ENCODE assay signal across 8 cellular contexts in genomic region chr10:103458720-103459119, GRCh38. TPM values are rescaled to one million over a fixed set of nuclear protein-coding genes. Genes with fewer than 3 reads are reported as not detected.
DNase-seq lines count a peak whose midpoint lies in the region; ATAC-seq, FAIRE-seq and TF ChIP-seq lines count a peak whose summit lies in the region.

TSS of gene CALHM1 (minus strand) at chr10:103458900. CDS start at chr10:103458751, 149 bp downstream.

- H3K36me3 Mint-ChIP-seq in activated B cell treated with CpG ODN at 0.5 μM for 24 hours (ENCODE audit: low read depth) = no peaks in the 10 kb centered on the region

- H2AFZ ChIP-seq in HepG2 (ENCODE audit: low read length) = no peak within 1 kb of the TSS

- no peaks in the 10 kb centered on the region for H3K79me2 ChIP-seq in HepG2 (ENCODE audit: insufficient read depth, low read length)

- peaks cover 12% of the 10 kb centered on the region for H3K4me1 Mint-ChIP-seq in activated B cell treated with CpG ODN at 0.5 μM for 24 hours

- TF ChIP-seq CTCF in HepG2 (CRISPR knock-in tag; IDR thresholded peaks at IDR 0.05) = no peak
- no peak for TF ChIP-seq CTCF in right lobe of liver (IDR thresholded peaks at IDR 0.05)
- no peak for TF ChIP-seq CTCF in activated B cell treated with CpG ODN at 0.5 μM for 24 hours (IDR thresholded peaks at IDR 0.05)
- TF ChIP-seq CTCF in ovary (IDR thresholded peaks at IDR 0.05) = no peak

- H3K9ac ChIP-seq in HepG2 (ENCODE audit: insufficient read depth, low read depth, low read length) = no peak within 1 kb of the TSS

- no peak within 1 kb of the TSS for H3K27ac Mint-ChIP-seq in activated B cell treated with CpG ODN at 0.5 μM for 24 hours

- H4K20me1 ChIP-seq in HepG2 (ENCODE audit: insufficient read depth, low read length) = no peaks in the 10 kb centered on the region

- ATAC-seq in HepG2 (peak; percentile 55), right lobe of liver (no peak), HG03342 (IDR thresholded peaks at IDR 0.05; ENCODE audit: unreplicated experiment) (peak; percentile 66), activated B cell treated with CpG ODN at 0.5 μM for 24 hours (ENCODE audit: low read depth) (peak; percentile 77), HG02840 (IDR thresholded peaks at IDR 0.05; ENCODE audit: low FRiP score, unreplicated experiment) (no peak)

- TF ChIP-seq RAD21 in HepG2 (CRISPR knock-in tag; IDR thresholded peaks at IDR 0.05) = no peak

- no peak within 1 kb of the TSS for H3K4me3 ChIP-seq in HepG2 (replicated peaks in 1 of 3; ENCODE audit: insufficient read depth in 1 of 3, low read depth in 2 of 3, low read length in 3 of 3)
- no peak within 1 kb of the TSS for H3K4me3 ChIP-seq in right lobe of liver
- H3K4me3 ChIP-seq in ovary = no peak within 1 kb of the TSS

- CTCF ChIA-PET in HepG2 (lab: Yijun Ruan, JAX; ENCODE audit: low intra/inter-chr PET ratio, low total read pairs) = no interaction called here
- CTCF ChIA-PET in activated B cell treated with CpG ODN at 0.5 μM for 24 hours (lab: Charles Lee) = interaction anchor here (0.9 kb wide), 1 partner anchor 27 kb away, joined by 3 read pairs; no protein-coding TSS in a partner anchor

- H3K27me3 ChIP-seq in HepG2 (ENCODE audit: control insufficient read depth in 1 of 2, insufficient read depth in 2 of 2, low read length in 2 of 2) = peaks cover 1 to 18% of the 10 kb centered on the region in 2 experiments; a peak in 3 of 5 replicates
- H3K27me3 ChIP-seq in right lobe of liver = no peaks in the 10 kb centered on the region
- no peaks in the 10 kb centered on the region for H3K27me3 ChIP-seq in ovary

- H3K4me1 ChIP-seq in HepG2 (ENCODE audit: insufficient read depth, low read length) = peaks cover 20% of the 10 kb centered on the region
- H3K4me1 ChIP-seq in right lobe of liver = no peaks in the 10 kb centered on the region
- H3K4me1 ChIP-seq in ovary (ENCODE audit: insufficient read depth) = no peaks in the 10 kb centered on the region

- H3K4me3 Mint-ChIP-seq in activated B cell treated with CpG ODN at 0.5 μM for 24 hours = no peak within 1 kb of the TSS

- in situ Hi-C loops in HepG2 (cut with HindIII; ENCODE audit: extremely low pct_ligation_motif_present, low pct_unique_long_range_greater_than_20kb) = no loop called here

- BruUV-seq in HepG2 (replicated peaks; lab: Mats Ljungman, UMichigan) = no TSS peak

- no peak within 1 kb of the TSS for H3K4me2 ChIP-seq in HepG2 (ENCODE audit: low read depth, low read length)

- TF ChIP-seq POLR2A in HepG2 (IDR thresholded peaks at IDR 0.05; ENCODE audit: insufficient read depth in 1 of 2, low read depth in 2 of 2, low read length in 2 of 2) (no peak), right lobe of liver (IDR thresholded peaks at IDR 0.05) (no peak), ovary (IDR thresholded peaks at IDR 0.05) (no peak)

- H3K27ac ChIP-seq in HepG2 (ENCODE audit: extremely low read length, insufficient read depth, low read length) (no peak within 1 kb of the TSS), right lobe of liver (no peak within 1 kb of the TSS), ovary (no peak within 1 kb of the TSS)

- H3K9me3 Mint-ChIP-seq in activated B cell treated with CpG ODN at 0.5 μM for 24 hours = no peaks in the 10 kb centered on the region

- DNase-seq in HepG2 (ENCODE audit: low spot score) (no peak), right lobe of liver (no peak), activated B cell treated with CpG ODN at 0.5 μM for 24 hours (no peak), KG1 (lab: John Stamatoyannopoulos, UW) (no peak), ovary (no peak)
- DNase-seq in activated CD4-positive, CD25-positive, alpha-beta regulatory T cell treated with anti-CD3 and anti-CD28 coated beads, Interleukin-2, amount 50 U/mL, for 72 hours = no peak

- no peaks in the 10 kb centered on the region for H3K36me3 ChIP-seq in HepG2 (replicated peaks in 1 of 2; ENCODE audit: control insufficient read depth in 1 of 2, insufficient read depth in 2 of 2, low read length in 2 of 2)
- no peaks in the 10 kb centered on the region for H3K36me3 ChIP-seq in right lobe of liver
- H3K36me3 ChIP-seq in ovary = no peaks in the 10 kb centered on the region

- H3K27me3 Mint-ChIP-seq in activated B cell treated with CpG ODN at 0.5 μM for 24 hours = peaks cover 2% of the 10 kb centered on the region

- no peak for TF ChIP-seq EP300 in HepG2 (IDR thresholded peaks at IDR 0.05; ENCODE audit: low read depth in 2 of 2, low read length in 2 of 2)
- no peak for TF ChIP-seq EP300 in HepG2 (CRISPR knock-in tag; IDR thresholded peaks at IDR 0.05; ENCODE audit: borderline replicate concordance)
- TF ChIP-seq EP300 in ovary (IDR thresholded peaks at IDR 0.05) = no peak

- intact Hi-C loops in HepG2 (cut with micrococcal nuclease; ENCODE audit: unreplicated experiment) (no loop called here), right lobe of liver (cut with DNase I) (no loop called here), activated B cell treated with CpG ODN at 0.5 μM for 24 hours (cut with micrococcal nuclease) (no loop called here), ovary (cut with DNase I) (no loop called here)

- FAIRE-seq in HepG2 (lab: Jason Lieb, UNC) = no peak

- POLR2A ChIA-PET in HepG2 (lab: Yijun Ruan, JAX) = no interaction called here
- POLR2A ChIA-PET in activated B cell treated with CpG ODN at 0.5 μM for 24 hours (lab: Charles Lee) = interaction anchor here (1.4 kb wide), 1 partner anchor 9 kb away, joined by 4 read pairs; no protein-coding TSS in a partner anchor

- 4% methylated on average over 4 of the region's 9 CpGs for WGBS in HepG2 (ENCODE audit: low lambda C conversion rate)
- no CpG with 5 or more reads among the region's 9 CpGs for WGBS in right lobe of liver (ENCODE audit: insufficient coverage, low coverage, low lambda C conversion rate, missing lambda C conversion rate)
- 73 to 80% (median 75%) methylated on average over 8 to 9 of the region's 9 CpGs for WGBS in ovary, 3 donors

- H3K9me3 ChIP-seq in HepG2 (ENCODE audit: low read length) (no peaks in the 10 kb centered on the region), right lobe of liver (no peaks in the 10 kb centered on the region), ovary (no peaks in the 10 kb centered on the region)

TF ChIP-seq in HepG2, 621 proteins besides CTCF, POLR2A, EP300 and RAD21 (continues in another document):
- no peak for TF ChIP-seq AKAP8 (CRISPR knock-in tag; IDR thresholded peaks at IDR 0.05)
- TF ChIP-seq KMT2B (CRISPR knock-in tag; IDR thresholded peaks at IDR 0.05) = no peak
- no peak for TF ChIP-seq SP140L (CRISPR knock-in tag; IDR thresholded peaks at IDR 0.05; ENCODE audit: borderline replicate concordance)
- TF ChIP-seq E2F5 (CRISPR knock-in tag; conservative IDR thresholded peaks at IDR 0.05) = no peak
- no peak for TF ChIP-seq RBAK (CRISPR knock-in tag; IDR thresholded peaks at IDR 0.05)
- TF ChIP-seq TFAP4 (IDR thresholded peaks at IDR 0.05; ENCODE audit: borderline replicate concordance, low read depth) = no peak
- no peak for TF ChIP-seq ZNF883 (CRISPR knock-in tag; IDR thresholded peaks at IDR 0.05; ENCODE audit: not compliant biosample characterization)
- no peak for TF ChIP-seq ZNF792 (CRISPR knock-in tag; IDR thresholded peaks at IDR 0.05)

RNA-seq across cellular contexts. Expression of gene CALHM1, which starts in this region (rescaled TPM):
- total RNA-seq in HepG2 (2016; rRNA removed; fragmentation: Illumina TruSeq; extraction: Trizol) (0.04 TPM in 1 of 2 replicates, not detected in the other), right lobe of liver (not detected), activated B cell treated with CpG ODN at 0.5 μM for 24 hours (0.40 and 0.42 TPM in 2 replicates), ovary (not detected)
- total RNA-seq in HepG2 (2016; cell fraction: cytosol; rRNA removed; fragmentation: Illumina TruSeq; extraction: Trizol; ENCODE audit: low read depth) = not detected in 2 replicates
- total RNA-seq in HepG2 (2016; cell fraction: insoluble cytoplasmic fraction; rRNA removed; fragmentation: Illumina TruSeq; extraction: Trizol) = 0.06 TPM in 1 of 2 replicates, not detected in the other
- not detected in 2 replicates for total RNA-seq in HepG2 (2016; cell fraction: membrane; rRNA removed; fragmentation: Illumina TruSeq; extraction: Trizol)
- not detected in 2 replicates for total RNA-seq in HepG2 (2016; cell fraction: nucleus; rRNA removed; fragmentation: Illumina TruSeq; extraction: Trizol)
- polyA plus RNA-seq in HepG2 (2011; rRNA removed) (not detected in 2 replicates), ovary (not detected)
- polyA plus RNA-seq in HepG2 (2011; cell fraction: cytosol; rRNA removed) = not detected in 2 replicates
- not detected in 2 replicates for polyA plus RNA-seq in HepG2 (2011; cell fraction: nucleus; rRNA removed)
- not detected in 2 replicates for polyA plus RNA-seq in HepG2 (2012)
- not detected in 2 replicates for polyA plus RNA-seq in HepG2 (2016; cell fraction: cytosol; fragmentation: Illumina TruSeq; extraction: Trizol; ENCODE audit: low read depth)
- polyA plus RNA-seq in HepG2 (2016; cell fraction: insoluble cytoplasmic fraction; fragmentation: Illumina TruSeq; extraction: Trizol; ENCODE audit: low read depth) = not detected in 2 replicates
- polyA plus RNA-seq in HepG2 (2016; cell fraction: membrane; fragmentation: Illumina TruSeq; extraction: Trizol; ENCODE audit: low read depth) = not detected in 2 replicates
- polyA plus RNA-seq in HepG2 (2016; cell fraction: nucleus; fragmentation: Illumina TruSeq; extraction: Trizol; ENCODE audit: insufficient read depth, low read depth) = not detected in 2 replicates
- polyA minus RNA-seq in HepG2 (2011; rRNA and poly(A)+ RNA removed; ENCODE audit: low replicate concordance) = not detected in 2 replicates
- polyA minus RNA-seq in HepG2 (2011; cell fraction: cytosol; rRNA and poly(A)+ RNA removed) = not detected in 2 replicates
- not detected in 2 replicates for polyA minus RNA-seq in HepG2 (2011; cell fraction: nucleus; rRNA and poly(A)+ RNA removed)

Comparison
In these comparisons a context has a peak if more than half of its experiments do, and no peak if none do; other contexts are left out.
1. Peak in ATAC-seq in HepG2; RNA of the gene not detected or under 1 TPM.
2. Peak in ATAC-seq in activated B cell treated with CpG ODN at 0.5 μM for 24 hours; RNA of the gene not detected or under 1 TPM.